Comparison of ENCODE assay signal across 34 cellular contexts in genomic region chr6:35755525-35755924, GRCh38. TPM values are rescaled to one million over a fixed set of nuclear protein-coding genes. Genes with fewer than 3 reads are reported as not detected.
"Had no signal": no experiment of that assay in that cellular context is flagged by ENCODE, and none has a peak within 500 bp of the region (broad histone marks: within the 10 kb centered on the region; RNA-seq: fewer than 3 reads in every experiment).

No MANE protein-coding gene starts in this region.

- H3K36me3 ChIP-seq: cardiac muscle cell, left lung, thoracic aorta had no signal

- H3K27me3 ChIP-seq: cardiac muscle cell had no signal

- ATAC-seq: activated CD4-positive, alpha-beta T cell treated with anti-CD3 and anti-CD28 coated beads for 36 hours; activated CD8-positive, alpha-beta T cell treated with anti-CD3 and anti-CD28 coated beads, Interleukin-2, amount 10 ng/mL, durations not matched to agents 7 days and 5 days; activated T-cell treated with anti-CD3 and anti-CD28 coated beads, Interleukin-2, amount 50 U/mL, for 72 hours; effector memory CD8-positive, alpha-beta T cell; natural killer cell; sciatic nerve; T-helper 17 cell had no signal

- H3K4me1 ChIP-seq: left lung had no signal

- H3K9me3 ChIP-seq: left lung, thoracic aorta had no signal

- DNase-seq: activated CD4-positive, alpha-beta T cell treated with anti-CD3 and anti-CD28 coated beads for 36 hours; activated CD4-positive, CD25-positive, alpha-beta regulatory T cell; activated CD8-positive, alpha-beta T cell treated with anti-CD3 and anti-CD28 coated beads, Interleukin-2, amount 10 ng/mL, durations not matched to agents 7 days and 5 days; activated effector memory CD4-positive, alpha-beta T cell treated with Interleukin-2 at 50 U/mL for 16 hours; activated naive CD4-positive, alpha-beta T cell treated with Interleukin-2 at 50 U/mL for 16 hours; activated T-cell treated with anti-CD3 and anti-CD28 coated beads for 4 hours; activated T-cell treated with anti-CD3 and anti-CD28 coated beads, Interleukin-2, amount 50 U/mL, for 72 hours; cerebellar nuclear complex; dorsolateral prefrontal cortex; effector memory CD8-positive, alpha-beta T cell; head of caudate nucleus; hypothalamus; left lung; mesendoderm; natural killer cell; stimulated activated CD4-positive, alpha-beta T cell treated with anti-CD3 and anti-CD28 coated beads, Interleukin-12 subunit alpha, Interleukin-12 subunit beta, amount 100 ng/mL, for 4 hours; stimulated activated CD4-positive, alpha-beta T cell treated with anti-CD3 and anti-CD28 coated beads, Interleukin-4, amount 100 ng/mL, for 1 hour; T-helper 17 cell; trophoblast cell had no signal

- H3K27ac ChIP-seq: cardiac muscle cell, coronary artery, dorsolateral prefrontal cortex, left lung, skin epidermis, thoracic aorta had no signal

- H3K4me3 ChIP-seq: cardiac muscle cell, coronary artery, dorsolateral prefrontal cortex, left lung, lung, skin epidermis, thoracic aorta had no signal

RNA-seq across cellular contexts. Expression of gene ARMC12, which starts 18.7 kb away (rescaled TPM):
- total RNA-seq: thoracic aorta had no signal

RNA-seq across cellular contexts. Expression of gene CLPSL2, which starts 20.9 kb away (rescaled TPM):
- total RNA-seq: activated CD4-positive, alpha-beta T cell treated with anti-CD3 and anti-CD28 coated beads for 36 hours; activated CD8-positive, alpha-beta T cell treated with anti-CD3 and anti-CD28 coated beads, Interleukin-2, amount 10 ng/mL, durations not matched to agents 7 days and 5 days; activated T-cell treated with anti-CD3 and anti-CD28 coated beads, Interleukin-2, amount 50 U/mL, for 72 hours; cardiac muscle cell; fibroblast of lung; fibroblast of villous mesenchyme; left lung; lung; mononuclear cell; natural killer cell; osteocyte; progenitor cell of endocrine pancreas; renal cortical epithelial cell; sciatic nerve; subcutaneous adipose tissue; T-helper 17 cell; thoracic aorta had no signal
- polyA plus RNA-seq: esophagus, fibroblast of lung, lung had no signal

RNA-seq across cellular contexts. Expression of gene CLPSL1, which starts 25.3 kb away (rescaled TPM):
- total RNA-seq: activated CD4-positive, alpha-beta T cell treated with anti-CD3 and anti-CD28 coated beads for 36 hours; activated CD8-positive, alpha-beta T cell treated with anti-CD3 and anti-CD28 coated beads, Interleukin-2, amount 10 ng/mL, durations not matched to agents 7 days and 5 days; activated T-cell treated with anti-CD3 and anti-CD28 coated beads, Interleukin-2, amount 50 U/mL, for 72 hours; cardiac muscle cell; fibroblast of lung; fibroblast of villous mesenchyme; left lung; lung; mononuclear cell; natural killer cell; osteocyte; progenitor cell of endocrine pancreas; renal cortical epithelial cell; sciatic nerve; subcutaneous adipose tissue; T-helper 17 cell; thoracic aorta had no signal
- polyA plus RNA-seq: adipose tissue, cardiac muscle cell, esophagus, fibroblast of lung, lung had no signal

RNA-seq across cellular contexts. Expression of gene CLPS, which starts 41.6 kb away (rescaled TPM):
- total RNA-seq: activated CD4-positive, alpha-beta T cell treated with anti-CD3 and anti-CD28 coated beads for 36 hours; activated CD8-positive, alpha-beta T cell treated with anti-CD3 and anti-CD28 coated beads, Interleukin-2, amount 10 ng/mL, durations not matched to agents 7 days and 5 days; activated T-cell treated with anti-CD3 and anti-CD28 coated beads, Interleukin-2, amount 50 U/mL, for 72 hours; cardiac muscle cell; fibroblast of lung; fibroblast of villous mesenchyme; left lung; mononuclear cell; natural killer cell; osteocyte; renal cortical epithelial cell; subcutaneous adipose tissue; T-helper 17 cell had no signal
- polyA plus RNA-seq: cardiac muscle cell, fibroblast of lung had no signal

RNA-seq across cellular contexts. Expression of gene LHFPL5, which starts 49.6 kb away (rescaled TPM):
- total RNA-seq: activated CD4-positive, alpha-beta T cell treated with anti-CD3 and anti-CD28 coated beads for 36 hours; activated CD8-positive, alpha-beta T cell treated with anti-CD3 and anti-CD28 coated beads, Interleukin-2, amount 10 ng/mL, durations not matched to agents 7 days and 5 days; activated T-cell treated with anti-CD3 and anti-CD28 coated beads, Interleukin-2, amount 50 U/mL, for 72 hours; cardiac muscle cell; fibroblast of lung; fibroblast of villous mesenchyme; left lung; lung; mononuclear cell; natural killer cell; osteocyte; progenitor cell of endocrine pancreas; sciatic nerve; subcutaneous adipose tissue; T-helper 17 cell; thoracic aorta had no signal
- polyA plus RNA-seq: cardiac muscle cell, esophagus, fibroblast of lung, lung had no signal
